ENCODE assay signal across 18 cellular contexts in genomic region chr12:115199831-115200230, GRCh38.
DNase-seq lines count a peak whose midpoint lies in the region; ATAC-seq lines count a peak whose summit lies in the region.
"Had no signal": no experiment of that assay in that cellular context is flagged by ENCODE, and none has a peak within 500 bp of the region (broad histone marks: within the 10 kb centered on the region; RNA-seq: fewer than 3 reads in every experiment).

No MANE protein-coding gene starts in this region.

- H3K4me3 ChIP-seq in skeletal muscle cell (ENCODE audit: low read depth, low read length), result no peak overlapping the region
- H3K4me3 ChIP-seq: HAP-1, thyroid gland had no signal

- ATAC-seq in HG02870 (IDR thresholded peaks at IDR 0.05; ENCODE audit: unreplicated experiment), result no peak
- ATAC-seq: activated T-cell treated with anti-CD3 and anti-CD28 coated beads, Interleukin-2, amount 50 U/mL, for 72 hours; foreskin keratinocyte; left colon had no signal

- peak; percentile 33 for DNase-seq in GM04503 (ENCODE audit: low read depth)
- DNase-seq in amniotic epithelial cell (ENCODE audit: low read depth), result peak; percentile 88
- peak; percentile 63 for DNase-seq in fibroblast of the conjunctiva (ENCODE audit: low read depth)
- DNase-seq in skeletal muscle cell (ENCODE audit: low read depth), result peak; percentile 65
- no peak for DNase-seq in DMS53 (lab: John Stamatoyannopoulos, UW)
- DNase-seq in NCI-H2029 treated with DMSO at 0.1 percent for 48 hours (lab: John Stamatoyannopoulos, UW), result no peak
- DNase-seq: activated CD4-positive, alpha-beta memory T cell treated with anti-CD3 and anti-CD28 coated beads, Interleukin-2, amount 10 ng/mL, durations not matched to agents 7 days and 5 days; activated naive CD8-positive, alpha-beta T cell treated with anti-CD3 and anti-CD28 coated beads, Interleukin-2, amount 10 ng/mL, durations not matched to agents 7 days and 5 days; activated T-cell treated with anti-CD3 and anti-CD28 coated beads, Interleukin-2, amount 50 U/mL, for 72 hours; central memory CD4-positive, alpha-beta T cell; effector CD8-positive, alpha-beta T cell; foreskin keratinocyte; left colon; small intestine; thyroid gland; WERI-Rb-1 had no signal

Comparison
In these comparisons a context has a peak if more than half of its experiments do, and no peak if none do; other contexts are left out.
1. DNase-seq: peak in GM04503 (single experiment), amniotic epithelial cell (single experiment), fibroblast of the conjunctiva (single experiment) and skeletal muscle cell (single experiment); none in DMS53 (single experiment) and NCI-H2029 treated with DMSO at 0.1 percent for 48 hours (single experiment).